Comparison of ENCODE assay signal across 30 cellular contexts in genomic region chr13:26599885-26600284, GRCh38. TPM values are rescaled to one million over a fixed set of nuclear protein-coding genes. Genes with fewer than 3 reads are reported as not detected.
DNase-seq lines count a peak whose midpoint lies in the region; ATAC-seq and TF ChIP-seq lines count a peak whose summit lies in the region.
"Had no signal": no experiment of that assay in that cellular context is flagged by ENCODE, and none has a peak within 500 bp of the region (broad histone marks: within the 10 kb centered on the region; RNA-seq: fewer than 3 reads in every experiment).

No MANE protein-coding gene starts in this region.

- H3K79me2 ChIP-seq in mesendoderm (ENCODE audit: control insufficient read depth, insufficient read depth, low read length): peaks cover 5% of the 10 kb centered on the region

- ATAC-seq in stimulated activated memory B cell treated with anti-CD40 and anti-IgM and Interleukin-4, amounts not matched to agents 10 μg/mL and 1 μg/mL and 100 μg/mL, for 72 hours: no peak
- ATAC-seq in GM21423 (IDR thresholded peaks at IDR 0.05; ENCODE audit: unreplicated experiment): no peak
- ATAC-seq: A549; activated CD8-positive, alpha-beta T cell treated with anti-CD3 and anti-CD28 coated beads for 36 hours; GM12878; stimulated activated naive CD8-positive, alpha-beta T cell treated with anti-CD3 and anti-CD28 coated beads, Interleukin-15, Interleukin-2, amounts not matched to agents 100 U/mL and 50 U/mL, for 24 hours had no signal

- H4K5ac ChIP-seq in mesendoderm (ENCODE audit: low read length): no peak overlapping the region

- H2BK5ac ChIP-seq in mesendoderm (ENCODE audit: low read length): no peak overlapping the region

- no peak overlapping the region for H3K4me3 ChIP-seq in mesendoderm (ENCODE audit: low read length)
- H3K4me3 ChIP-seq: A549, GM12878, left lung, PC-9, right atrium auricular region, testis had no signal

- peaks cover 19% of the 10 kb centered on the region for H3K36me3 Mint-ChIP-seq in HFFc6 (ENCODE audit: low read depth)
- H3K36me3 Mint-ChIP-seq in stimulated activated memory B cell treated with anti-CD40 and anti-IgM and Interleukin-4, amounts not matched to agents 10 μg/mL and 1 μg/mL and 100 μg/mL, for 72 hours: peaks cover 4% of the 10 kb centered on the region

- H3K27ac ChIP-seq in mesendoderm (ENCODE audit: low read depth, low read length): no peak overlapping the region
- H3K27ac ChIP-seq: A549, epithelial cell of prostate, left lung, PC-9, right atrium auricular region, testis had no signal

- H3K79me1 ChIP-seq in mesendoderm (ENCODE audit: low read length): peaks cover 5% of the 10 kb centered on the region

- H3K4me1 ChIP-seq in mesendoderm (ENCODE audit: control insufficient read depth, low read depth, low read length): peaks cover 8% of the 10 kb centered on the region
- H3K4me1 ChIP-seq: A549 had no signal

- peak overlapping the region; percentile 11; the same call in 1 of the 2 replicates for H3K4me3 Mint-ChIP-seq in HFFc6
- no peak overlapping the region for H3K4me3 Mint-ChIP-seq in stimulated activated memory B cell treated with anti-CD40 and anti-IgM and Interleukin-4, amounts not matched to agents 10 μg/mL and 1 μg/mL and 100 μg/mL, for 72 hours
- H3K4me3 Mint-ChIP-seq: activated CD8-positive, alpha-beta T cell treated with anti-CD3 and anti-CD28 coated beads for 36 hours; activated T-helper 1 cell treated with anti-CD3 and anti-CD28 coated beads, Interleukin-12 subunit alpha, Interleukin-12 subunit beta, Interleukin-2, Interleukin-4 antibody, amounts not matched to agents 30 ng/mL and 10 ng/mL and 1 ng/mL, durations not matched to agents 14 hours and 24 hours and 36 hours; T-helper 2 cell treated with Interferon-gamma antibody and Interleukin-4, amounts not matched to agents 5 μg/mL and 100 μg/mL, for 36 hours had no signal

- no peak overlapping the region for H3K9ac ChIP-seq in mesendoderm (ENCODE audit: low read length)

- H3K27ac Mint-ChIP-seq in HFFc6: peak overlapping the region; percentile 10; the same call in 1 of the 2 replicates
- H3K27ac Mint-ChIP-seq in stimulated activated memory B cell treated with anti-CD40 and anti-IgM and Interleukin-4, amounts not matched to agents 10 μg/mL and 1 μg/mL and 100 μg/mL, for 72 hours: no peak overlapping the region
- H3K27ac Mint-ChIP-seq: activated CD8-positive, alpha-beta T cell treated with anti-CD3 and anti-CD28 coated beads for 36 hours; activated T-helper 1 cell treated with anti-CD3 and anti-CD28 coated beads, Interleukin-12 subunit alpha, Interleukin-12 subunit beta, Interleukin-2, Interleukin-4 antibody, amounts not matched to agents 30 ng/mL and 10 ng/mL and 1 ng/mL, durations not matched to agents 14 hours and 24 hours and 36 hours; T-helper 2 cell treated with Interferon-gamma antibody and Interleukin-4, amounts not matched to agents 5 μg/mL and 100 μg/mL, for 36 hours had no signal

- no peak for TF ChIP-seq CTCF in HFFc6 (IDR thresholded peaks at IDR 0.05)

- no peak overlapping the region for H2BK120ac ChIP-seq in mesendoderm (ENCODE audit: low read depth, low read length)

- no peak overlapping the region for H4K8ac ChIP-seq in mesendoderm (ENCODE audit: low read depth, low read length)

- H2AK5ac ChIP-seq in mesendoderm (ENCODE audit: low read length): no peak overlapping the region

- no peaks in the 10 kb centered on the region for H3K27me3 ChIP-seq in mesendoderm (ENCODE audit: insufficient read depth, low read length, poor library complexity)
- H3K27me3 ChIP-seq: left lung, right atrium auricular region, testis had no signal

- peaks cover 7% of the 10 kb centered on the region; the same call in 1 of the 2 replicates for H3K9me3 Mint-ChIP-seq in HFFc6
- H3K9me3 Mint-ChIP-seq in stimulated activated memory B cell treated with anti-CD40 and anti-IgM and Interleukin-4, amounts not matched to agents 10 μg/mL and 1 μg/mL and 100 μg/mL, for 72 hours: peaks cover 10% of the 10 kb centered on the region

- no peak overlapping the region for H3K56ac ChIP-seq in mesendoderm (ENCODE audit: low read length)

- H3K18ac ChIP-seq in mesendoderm (ENCODE audit: low read length): no peak overlapping the region

- H3K23ac ChIP-seq in mesendoderm (ENCODE audit: low read length): no peak overlapping the region

- H3K4me2 ChIP-seq in mesendoderm (ENCODE audit: low read length): no peak overlapping the region
- H3K4me2 ChIP-seq: A549, PC-9 had no signal

- H2BK15ac ChIP-seq in mesendoderm (replicated peaks; ENCODE audit: low read depth): no peak overlapping the region

- no peaks in the 10 kb centered on the region for H3K27me3 Mint-ChIP-seq in HFFc6 (ENCODE audit: insufficient read depth)
- peaks cover 17% of the 10 kb centered on the region for H3K27me3 Mint-ChIP-seq in stimulated activated memory B cell treated with anti-CD40 and anti-IgM and Interleukin-4, amounts not matched to agents 10 μg/mL and 1 μg/mL and 100 μg/mL, for 72 hours

- peak; percentile 64 for DNase-seq in NCI-H2107 treated with DMSO at 0.1 percent for 48 hours (lab: John Stamatoyannopoulos, UW; ENCODE audit: unreplicated experiment)
- no peak for DNase-seq in NCI-H2107 (lab: John Stamatoyannopoulos, UW)
- DNase-seq in HFFc6: no peak
- peak; percentile 89 to 96 for DNase-seq in NCI-H524 (lab: John Stamatoyannopoulos, UW)
- DNase-seq in left kidney (ENCODE audit: low read depth, low spot score): peak; percentile 88
- no peak for DNase-seq in mesendoderm
- DNase-seq: activated CD8-positive, alpha-beta memory T cell treated with anti-CD3 and anti-CD28 coated beads, Interleukin-2, amount 50 U/mL, for 48 hours; activated CD8-positive, alpha-beta T cell treated with anti-CD3 and anti-CD28 coated beads for 36 hours; activated naive CD4-positive, alpha-beta T cell treated with Interleukin-2 at 50 U/mL for 16 hours; Calu3; central memory CD4-positive, alpha-beta T cell; cortex of kidney; effector memory CD4-positive, alpha-beta T cell; H7; left lung; NCI-H1436; NCI-H226; PC-9; Right ventricle myocardium superior; small intestine; stimulated activated naive CD8-positive, alpha-beta T cell treated with anti-CD3 and anti-CD28 coated beads, Interleukin-15, Interleukin-2, amounts not matched to agents 100 U/mL and 50 U/mL, for 24 hours; testis had no signal

- no peaks in the 10 kb centered on the region for H3K36me3 ChIP-seq in mesendoderm (ENCODE audit: control insufficient read depth, insufficient read depth, low read length)
- H3K36me3 ChIP-seq: left lung, right atrium auricular region had no signal

- H3K4ac ChIP-seq in mesendoderm (ENCODE audit: low read depth, low read length): no peak overlapping the region

- H3K4me1 Mint-ChIP-seq in HFFc6 (ENCODE audit: low read depth): peaks cover 79% of the 10 kb centered on the region
- peaks cover 6% of the 10 kb centered on the region for H3K4me1 Mint-ChIP-seq in stimulated activated memory B cell treated with anti-CD40 and anti-IgM and Interleukin-4, amounts not matched to agents 10 μg/mL and 1 μg/mL and 100 μg/mL, for 72 hours

- no CpG with 5 or more reads among the region's 1 CpG for WGBS in mesendoderm (ENCODE audit: extremely low coverage, insufficient coverage, low lambda C conversion rate)

RNA-seq across cellular contexts. Expression of gene WASF3, which starts 42.4 kb away (rescaled TPM):
- total RNA-seq in HFFc6 (2021; fragmentation: NEBNext Ultra II Directional; extraction: Animal tissue kit (Norgen Biotek cat#: 25700)): 10 to 100 TPM; 26.4 to 32.9 (median 28.2) TPM
- 12.5 TPM for polyA plus RNA-seq in mesendoderm (2013, experiment 1 of 2)
- polyA plus RNA-seq in mesendoderm (2013, experiment 2 of 2): 13.1 TPM

Comparison
In these comparisons a context has a peak if more than half of its experiments do, and no peak if none do; other contexts are left out.
1. DNase-seq: peak in NCI-H2107 treated with DMSO at 0.1 percent for 48 hours (single experiment), NCI-H524 (2 of 2) and left kidney (single experiment); none in NCI-H2107 (single experiment), HFFc6 (single experiment) and mesendoderm (single experiment).